21 cellular contexts compared by ENCODE assay signal in genomic region chr7:149884541-149884940, GRCh38. TPM values are rescaled to one million over a fixed set of nuclear protein-coding genes. Genes with fewer than 3 reads are reported as not detected.
DNase-seq lines count a peak whose midpoint lies in the region; ATAC-seq and TF ChIP-seq lines count a peak whose summit lies in the region.
"Had no signal": no experiment of that assay in that cellular context is flagged by ENCODE, and none has a peak within 500 bp of the region (broad histone marks: within the 10 kb centered on the region; RNA-seq: fewer than 3 reads in every experiment).

No MANE protein-coding gene starts in this region.

- peak overlapping the region; percentile 92 for H3K27ac ChIP-seq in VCaP
- H3K27ac ChIP-seq in suprapubic skin, result no peak overlapping the region
- H3K27ac ChIP-seq: brain microvascular endothelial cell, sigmoid colon, SK-N-MC had no signal

- no peak overlapping the region for H3K4me3 ChIP-seq in suprapubic skin
- H3K4me3 ChIP-seq: sigmoid colon, SK-N-MC had no signal

- no peak for TF ChIP-seq CTCF in VCaP (conservative IDR thresholded peaks at IDR 0.05)
- TF ChIP-seq CTCF in suprapubic skin (IDR thresholded peaks at IDR 0.05), result no peak

- H3K36me3 ChIP-seq in suprapubic skin, result peaks cover under 1% of the 10 kb centered on the region
- H3K36me3 ChIP-seq: brain microvascular endothelial cell, sigmoid colon had no signal

- no peaks in the 10 kb centered on the region for H3K9me3 ChIP-seq in suprapubic skin
- H3K9me3 ChIP-seq: sigmoid colon had no signal

- 46% methylated on average over 2 of the region's 2 CpGs for WGBS in suprapubic skin

- no peak for TF ChIP-seq POLR2A in suprapubic skin (IDR thresholded peaks at IDR 0.05)

- DNase-seq in ecto neural progenitor cell (ENCODE audit: low spot score) (peak; percentile 18), left ventricle myocardium superior (peak; percentile 77), posterior vena cava (ENCODE audit: low spot score) (peak; percentile 83), suprapubic skin (ENCODE audit: low spot score in 2 of 2) (no peak)
- no peak for DNase-seq in activated naive CD4-positive, alpha-beta T cell treated with Interleukin-2 at 50 U/mL for 16 hours
- no peak for DNase-seq in activated effector memory CD4-positive, alpha-beta T cell treated with anti-CD3 and anti-CD28 coated beads, Interleukin-2, amount 50 U/mL, for 16 hours
- DNase-seq: activated CD8-positive, alpha-beta T cell treated with anti-CD3 and anti-CD28 coated beads for 36 hours; activated naive CD8-positive, alpha-beta T cell treated with anti-CD3 and anti-CD28 coated beads, Interleukin-2, amount 10 ng/mL, durations not matched to agents 7 days and 5 days; brain microvascular endothelial cell; effector CD4-positive, alpha-beta T cell; hippocampal formation; Kasumi-1; MV-4-11; NCI-H1436 treated with DMSO at 0.1 percent for 48 hours; NCI-H2107; NCI-H774; sigmoid colon; stimulated activated CD4-positive, alpha-beta T cell treated with anti-CD3 and anti-CD28 coated beads, Interleukin-4, amount 100 ng/mL, for 24 hours had no signal

- H3K4me1 ChIP-seq in suprapubic skin, result peaks cover 8% of the 10 kb centered on the region

- H3K27me3 ChIP-seq in suprapubic skin, result no peaks in the 10 kb centered on the region
- H3K27me3 ChIP-seq: brain microvascular endothelial cell, sigmoid colon had no signal

- TF ChIP-seq EP300 in suprapubic skin (IDR thresholded peaks at IDR 0.05), result no peak

- intact Hi-C loops in left ventricle myocardium superior (cut with micrococcal nuclease), result no loop called here
- intact Hi-C loops in posterior vena cava (cut with DNase I), result loop anchor here in 1 of 2 donors (10.0 kb wide), 1 partner anchor 160 kb away; no protein-coding TSS in a partner anchor

- ATAC-seq in left ventricle myocardium superior, result peak; percentile 72
- ATAC-seq: stimulated activated effector memory CD8-positive, alpha-beta T cell treated with anti-CD3 and anti-CD28 coated beads, Interleukin-12 subunit alpha, Interleukin-12 subunit beta, amount 100 ng/mL, for 72 hours had no signal

RNA-seq across cellular contexts. Expression of gene ATP6V0E2, which starts 10.8 kb away (rescaled TPM):
- total RNA-seq in left ventricle myocardium superior (168 TPM), posterior vena cava (10 to 100 TPM; 13.0 to 13.2 TPM), suprapubic skin (10 to 100 TPM; 15.2 to 41.1 (median 26.8) TPM)

RNA-seq across cellular contexts. Expression of gene ZNF862, which starts 46.4 kb away (rescaled TPM):
- total RNA-seq in left ventricle myocardium superior, result 9.5 TPM
- total RNA-seq in posterior vena cava, result 10 to 100 TPM; 12.6 to 14.2 TPM
- total RNA-seq in suprapubic skin, result 10 to 100 TPM; 18.4 to 61.1 (median 22.1) TPM

Comparison
In these comparisons a context has a peak if more than half of its experiments do, and no peak if none do; other contexts are left out.
1. DNase-seq: peak in ecto neural progenitor cell (single experiment), left ventricle myocardium superior (single experiment) and posterior vena cava (single experiment); none in activated naive CD4-positive, alpha-beta T cell treated with Interleukin-2 at 50 U/mL for 16 hours (single experiment), activated effector memory CD4-positive, alpha-beta T cell treated with anti-CD3 and anti-CD28 coated beads, Interleukin-2, amount 50 U/mL, for 16 hours (single experiment) and suprapubic skin (0 of 2).